Comparison of ENCODE assay signal across 8 cellular contexts in the genomic region with DNA sequence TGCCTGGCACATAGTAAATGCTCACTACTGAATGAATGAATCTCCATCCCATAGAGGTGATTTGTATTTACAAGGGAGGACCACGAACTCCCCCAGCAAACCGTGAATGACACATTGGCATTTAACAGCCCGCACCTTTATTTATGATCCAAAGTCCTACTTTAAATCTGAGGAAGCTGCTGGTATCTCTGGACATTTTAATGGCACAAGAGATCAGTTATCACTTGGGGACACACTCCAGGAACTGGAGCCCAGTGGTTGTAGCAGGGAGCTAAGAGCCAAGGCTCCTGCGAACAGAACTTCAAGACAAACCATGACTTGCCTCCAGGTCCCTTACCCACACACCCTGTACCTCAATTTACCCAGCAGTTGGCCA. TPM values are rescaled to one million over a fixed set of nuclear protein-coding genes. Genes with fewer than 3 reads are reported as not detected.
DNase-seq lines count a peak whose midpoint lies in the region; TF ChIP-seq lines count a peak whose summit lies in the region.

No MANE protein-coding gene starts in this region.

- peaks cover 13% of the 10 kb centered on the region for H3K4me1 ChIP-seq in HUES6 (ENCODE audit: control insufficient read depth, insufficient read depth, low read length)
- H3K4me1 ChIP-seq in breast epithelium: peaks cover 4 to 5% of the 10 kb centered on the region in 2 donors
- H3K4me1 ChIP-seq in muscle layer of colon (ENCODE audit: insufficient read depth, low read length): peaks cover 9% of the 10 kb centered on the region

- H3K4me3 ChIP-seq in HUES6 (ENCODE audit: low read depth, low read length) (peak overlapping the region; percentile 91), breast epithelium (peak overlapping the region; percentile 87 to 93 (median 92)), muscle layer of colon (ENCODE audit: low read depth in 1 of 2, low read length in 2 of 2) (peak overlapping the region in 1 of 2 donors; percentile 65)

- no peaks in the 10 kb centered on the region for H3K9me3 ChIP-seq in HUES6 (ENCODE audit: control insufficient read depth, insufficient read depth, low read depth, low read length)
- no peaks in the 10 kb centered on the region for H3K9me3 ChIP-seq in breast epithelium
- H3K9me3 ChIP-seq in muscle layer of colon (ENCODE audit: low read length): no peaks in the 10 kb centered on the region

- H3K9ac ChIP-seq in HUES6 (ENCODE audit: low read length) (peak overlapping the region; percentile 87), muscle layer of colon (ENCODE audit: low read length) (peak overlapping the region; percentile 84)

- H3K27me3 ChIP-seq in HUES6 (ENCODE audit: control insufficient read depth, insufficient read depth, low read length): no peaks in the 10 kb centered on the region
- no peaks in the 10 kb centered on the region for H3K27me3 ChIP-seq in breast epithelium
- no peaks in the 10 kb centered on the region for H3K27me3 ChIP-seq in muscle layer of colon (ENCODE audit: control insufficient read depth in 1 of 2, insufficient read depth in 2 of 2, low read length in 2 of 2)

- H3K36me3 ChIP-seq in HUES6 (ENCODE audit: control insufficient read depth, insufficient read depth, low read length) (no peaks in the 10 kb centered on the region), breast epithelium (no peaks in the 10 kb centered on the region), muscle layer of colon (ENCODE audit: insufficient read depth, low read length) (no peaks in the 10 kb centered on the region)

- DNase-seq in breast epithelium (ENCODE audit: low spot score in 2 of 2): no peak
- no peak for DNase-seq in hypothalamus (lab: John Stamatoyannopoulos, UW)
- DNase-seq in posterior vena cava (ENCODE audit: low spot score): no peak
- DNase-seq in superior temporal gyrus (ENCODE audit: extremely low spot score): no peak
- DNase-seq in activated gamma-delta T cell treated with Interleukin-2 at 50 U/mL for 16 hours: no peak

- intact Hi-C loops in breast epithelium (cut with DNase I; ENCODE audit: low total_unique reads): no loop called here
- intact Hi-C loops in posterior vena cava (cut with DNase I): no loop called here

- TF ChIP-seq CTCF in 22Rv1 (IDR thresholded peaks at IDR 0.05) (no peak), breast epithelium (IDR thresholded peaks at IDR 0.05) (no peak)

- H3K27ac ChIP-seq in 22Rv1: peak overlapping the region; percentile 88; the same call in 1 of the 2 replicates
- H3K27ac ChIP-seq in HUES6 (ENCODE audit: low read depth, low read length): no peak overlapping the region
- peak overlapping the region; percentile 77 to 91 for H3K27ac ChIP-seq in breast epithelium
- no peak overlapping the region for H3K27ac ChIP-seq in muscle layer of colon (ENCODE audit: low read depth, low read length)

- TF ChIP-seq POLR2A in breast epithelium (IDR thresholded peaks at IDR 0.05): no peak

RNA-seq across cellular contexts. Expression of gene CTNNBIP1, which starts 1.2 kb away (rescaled TPM):
- total RNA-seq in breast epithelium (10 to 100 TPM; 25.9 to 37.9 (median 29.5) TPM), posterior vena cava (10 to 100 TPM; 13.9 to 18.3 TPM)

RNA-seq across cellular contexts. Expression of gene LZIC, which starts 34.4 kb away (rescaled TPM):
- total RNA-seq in breast epithelium: 10 to 100 TPM; 22.3 to 29.3 (median 23.7) TPM
- total RNA-seq in posterior vena cava: 10 to 100 TPM; 31.5 to 34.1 TPM

RNA-seq across cellular contexts. Expression of gene NMNAT1, which starts 34.4 kb away (rescaled TPM):
- total RNA-seq in breast epithelium: 1 to 10 TPM; 6.6 to 8.3 (median 6.9) TPM
- total RNA-seq in posterior vena cava: 1 to 10 TPM; 7.5 to 7.8 TPM

Comparison
In these comparisons a context has a peak if more than half of its experiments do, and no peak if none do; other contexts are left out.
1. H3K27ac ChIP-seq: peak in 22Rv1 (single experiment) and breast epithelium (2 of 2); none in HUES6 (single experiment) and muscle layer of colon (single experiment).